Comparison of ENCODE assay signal across 16 cellular contexts in genomic region chr6:168555618-168556273, GRCh38.
"Had no signal": no experiment of that assay in that cellular context is flagged by ENCODE, and none has a peak within 500 bp of the region (broad histone marks: within the 10 kb centered on the region; RNA-seq: fewer than 3 reads in every experiment).

No MANE protein-coding gene starts in this region.

- H3K27ac ChIP-seq: breast epithelium, colonic mucosa, heart left ventricle, neutrophil, sigmoid colon, skin epidermis had no signal

- H3K9me3 ChIP-seq: breast epithelium, colonic mucosa, heart left ventricle, neutrophil, sigmoid colon had no signal

- H3K27me3 Mint-ChIP-seq: stimulated activated naive CD8-positive, alpha-beta T cell treated with anti-CD3 and anti-CD28 coated beads, Interleukin-15, Interleukin-2, amounts not matched to agents 100 ng/mL and 50 ng/mL, for 24 hours; type B pancreatic cell had no signal

- H3K4me3 Mint-ChIP-seq: nephron; stimulated activated naive CD8-positive, alpha-beta T cell treated with anti-CD3 and anti-CD28 coated beads, Interleukin-15, Interleukin-2, amounts not matched to agents 100 ng/mL and 50 ng/mL, for 24 hours; type B pancreatic cell had no signal

- H3K27me3 ChIP-seq: breast epithelium, colonic mucosa, heart left ventricle, neutrophil, sigmoid colon had no signal

- H3K9me3 Mint-ChIP-seq: nephron, type B pancreatic cell had no signal

- DNase-seq: colonic mucosa; effector CD4-positive, alpha-beta T cell; heart left ventricle; hypothalamus; kidney glomerular epithelial cell; sigmoid colon; stimulated activated CD4-positive, alpha-beta T cell treated with anti-CD3 and anti-CD28 coated beads, Interleukin-2, amount 100 ng/mL, for 24 hours; substantia nigra had no signal

- H3K36me3 ChIP-seq: breast epithelium, colonic mucosa, neutrophil, sigmoid colon had no signal

- H3K36me3 Mint-ChIP-seq: type B pancreatic cell had no signal

- H3K4me3 ChIP-seq: breast epithelium, colonic mucosa, heart left ventricle, sigmoid colon, skin epidermis had no signal

- H3K27ac Mint-ChIP-seq: stimulated activated naive CD8-positive, alpha-beta T cell treated with anti-CD3 and anti-CD28 coated beads, Interleukin-15, Interleukin-2, amounts not matched to agents 100 ng/mL and 50 ng/mL, for 24 hours; type B pancreatic cell had no signal

- FAIRE-seq: frontal cortex, islet of Langerhans had no signal

- H3K4me1 ChIP-seq: breast epithelium, colonic mucosa had no signal
